In the genomic region with DNA sequence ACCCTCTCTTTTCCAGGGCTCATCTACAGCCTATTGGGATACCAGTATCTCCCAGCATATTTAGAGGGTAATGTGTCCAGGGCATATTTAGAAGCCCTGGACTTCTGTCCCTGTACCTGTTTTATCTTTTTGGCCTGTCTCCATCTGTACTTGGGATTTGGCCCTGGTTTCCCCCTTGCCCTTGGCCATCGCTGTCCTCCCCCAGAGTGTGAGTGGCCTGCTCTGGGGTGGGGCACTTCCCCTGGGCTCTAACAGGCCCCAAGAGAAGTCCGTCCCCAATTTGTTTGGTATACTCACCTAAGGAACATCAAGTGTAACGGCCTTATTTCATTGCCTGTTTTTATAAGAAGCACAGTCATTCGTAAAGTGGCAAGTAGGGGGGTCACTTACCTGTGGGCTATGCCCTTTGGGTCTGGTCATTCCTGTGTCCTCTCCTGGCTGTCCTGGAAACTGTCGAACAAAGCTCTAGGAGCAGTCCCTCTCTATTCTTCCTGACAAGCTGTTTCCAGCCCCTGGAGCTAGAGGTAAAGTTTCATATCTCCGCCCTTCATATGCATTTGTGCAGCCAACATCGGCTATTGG, we compare ENCODE assay signal across 2 cellular contexts.
TF ChIP-seq lines count a peak whose summit lies in the region.

No MANE protein-coding gene starts in this region.

TF ChIP-seq in SK-N-SH, 30 proteins besides CTCF, POLR2A, EP300 and RAD21 (continued from another document):
- TF ChIP-seq, protein P1, sequence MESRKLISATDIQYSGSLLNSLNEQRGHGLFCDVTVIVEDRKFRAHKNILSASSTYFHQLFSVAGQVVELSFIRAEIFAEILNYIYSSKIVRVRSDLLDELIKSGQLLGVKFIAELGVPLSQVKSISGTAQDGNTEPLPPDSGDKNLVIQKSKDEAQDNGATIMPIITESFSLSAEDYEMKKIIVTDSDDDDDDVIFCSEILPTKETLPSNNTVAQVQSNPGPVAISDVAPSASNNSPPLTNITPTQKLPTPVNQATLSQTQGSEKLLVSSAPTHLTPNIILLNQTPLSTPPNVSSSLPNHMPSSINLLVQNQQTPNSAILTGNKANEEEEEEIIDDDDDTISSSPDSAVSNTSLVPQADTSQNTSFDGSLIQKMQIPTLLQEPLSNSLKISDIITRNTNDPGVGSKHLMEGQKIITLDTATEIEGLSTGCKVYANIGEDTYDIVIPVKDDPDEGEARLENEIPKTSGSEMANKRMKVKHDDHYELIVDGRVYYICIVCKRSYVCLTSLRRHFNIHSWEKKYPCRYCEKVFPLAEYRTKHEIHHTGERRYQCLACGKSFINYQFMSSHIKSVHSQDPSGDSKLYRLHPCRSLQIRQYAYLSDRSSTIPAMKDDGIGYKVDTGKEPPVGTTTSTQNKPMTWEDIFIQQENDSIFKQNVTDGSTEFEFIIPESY (IDR thresholded peaks at IDR 0.05; ENCODE audit: borderline replicate concordance, low read depth) = no peak
- TF ChIP-seq RXRA (IDR thresholded peaks at IDR 0.05; ENCODE audit: borderline replicate concordance, low read depth) (no peak), YY1 (IDR thresholded peaks at IDR 0.05; ENCODE audit: low read depth) (no peak), NRF1 (IDR thresholded peaks at IDR 0.05; ENCODE audit: low read depth, low read length) (no peak), FOXM1 (IDR thresholded peaks at IDR 0.05; ENCODE audit: low read depth) (no peak), MAX (IDR thresholded peaks at IDR 0.05; ENCODE audit: low read depth) (no peak), GABPA (IDR thresholded peaks at IDR 0.05; ENCODE audit: low read depth) (no peak), GATA2 (CRISPR knock-in tag; IDR thresholded peaks at IDR 0.05) (no peak), EZH2phosphoT487 (IDR thresholded peaks at IDR 0.05; ENCODE audit: borderline replicate concordance, low read depth) (no peak)

TF ChIP-seq in SK-N-SH treated with all-trans-retinoic acid at 6 μM for 48 hours, 23 proteins besides CTCF, POLR2A, EP300 and RAD21 (continued from another document):
- TF ChIP-seq POU6F1 (CRISPR knock-in tag; IDR thresholded peaks at IDR 0.05; ENCODE audit: borderline replicate concordance, low read depth) (no peak), RARB (CRISPR knock-in tag; IDR thresholded peaks at IDR 0.05) (no peak), SNAI2 (CRISPR knock-in tag; IDR thresholded peaks at IDR 0.05) (no peak)
